Comparison of ENCODE assay signal across 11 cellular contexts in the genomic region with DNA sequence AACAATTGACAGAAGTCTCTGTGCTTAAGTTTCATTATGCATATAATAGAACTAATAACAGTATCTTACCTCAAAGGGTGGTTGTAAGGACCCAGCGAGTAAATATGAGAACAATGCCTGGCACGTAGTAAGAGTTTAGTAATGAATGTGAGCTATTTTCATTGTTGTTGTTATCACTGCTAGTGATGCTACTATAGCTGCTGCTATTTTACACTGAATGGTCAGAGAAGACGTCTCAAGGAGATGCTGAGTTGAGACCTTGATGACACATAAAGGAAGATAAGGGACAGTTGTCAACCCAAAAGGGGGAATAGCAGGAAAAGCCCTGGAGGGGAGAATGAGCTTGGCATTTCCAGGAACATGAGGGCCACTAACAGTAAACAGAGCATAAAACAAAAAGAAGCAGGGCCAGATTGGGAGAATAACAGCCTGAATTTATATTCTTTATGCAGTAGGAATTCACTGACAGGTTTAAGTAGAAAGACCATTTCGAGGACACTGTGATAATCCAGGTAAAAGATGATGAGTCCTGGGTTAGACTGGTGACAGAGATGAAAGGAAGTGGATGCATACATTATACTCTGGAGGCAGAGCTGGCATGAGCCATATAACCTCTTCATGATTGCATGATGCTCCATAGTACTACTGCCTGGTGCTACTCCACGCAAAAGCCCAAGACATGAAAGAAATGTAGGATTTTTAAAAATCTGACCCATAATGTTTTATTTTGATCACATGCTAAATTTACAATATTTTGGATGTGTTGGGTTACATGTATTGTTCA. TPM values are rescaled to one million over a fixed set of nuclear protein-coding genes. Genes with fewer than 3 reads are reported as not detected.
DNase-seq lines count a peak whose midpoint lies in the region; ATAC-seq and TF ChIP-seq lines count a peak whose summit lies in the region.
"Had no signal": no experiment of that assay in that cellular context is flagged by ENCODE, and none has a peak within 500 bp of the region (broad histone marks: within the 10 kb centered on the region; RNA-seq: fewer than 3 reads in every experiment).

No MANE protein-coding gene starts in this region.

- POLR2A ChIA-PET in T-cell (lab: Charles Lee): interaction anchor here (0.5 to 1.1 kb wide), 5 partner anchors 22 to 118 kb away, joined by 3 to 6 read pairs (median 4); partner anchors contain the start of gene ATP8A1 (in 1 of the 2)

- H3K4me2 ChIP-seq in GM23338: no peak overlapping the region

- DNase-seq in dorsolateral prefrontal cortex (no peak), foreskin keratinocyte (no peak), T-cell (no peak), AML-193 (lab: John Stamatoyannopoulos, UW) (no peak), GM23338 (ENCODE audit: low spot score) (no peak)
- DNase-seq: DMS79 treated with DMSO at 0.1 percent for 48 hours, SHP77 had no signal

- no peaks in the 10 kb centered on the region for H3F3A ChIP-seq in GM23338 (replicated peaks; ENCODE audit: low read depth)

- H3K27me3 Mint-ChIP-seq in T-cell (no peaks in the 10 kb centered on the region), GM23338 (ENCODE audit: insufficient read depth, low read depth, poor library complexity) (no peaks in the 10 kb centered on the region)

- H3K27ac Mint-ChIP-seq in T-cell (no peak overlapping the region), GM23338 (no peak overlapping the region)

- intact Hi-C loops in dorsolateral prefrontal cortex (cut with DNase I): no loop called here

- ATAC-seq in GM18508 (IDR thresholded peaks at IDR 0.05; ENCODE audit: insufficient read depth, unreplicated experiment): peak; percentile 54
- peak; percentile 50 for ATAC-seq in GM19468 (IDR thresholded peaks at IDR 0.05; ENCODE audit: extremely low read depth, unreplicated experiment)
- peak; percentile 59 for ATAC-seq in HG03066 (IDR thresholded peaks at IDR 0.05; ENCODE audit: low read depth, unreplicated experiment)
- ATAC-seq in foreskin keratinocyte: no peak
- no peak for ATAC-seq in T-cell (replicated peaks in 1 of 4)
- no peak for ATAC-seq in GM23338

- no peaks in the 10 kb centered on the region for H3K36me3 ChIP-seq in GM23338 (ENCODE audit: insufficient read depth)

- H3K4me3 Mint-ChIP-seq in T-cell (no peak overlapping the region), GM23338 (no peak overlapping the region)
- H3K4me3 Mint-ChIP-seq: neural crest cell had no signal

- CTCF ChIA-PET in T-cell (lab: Charles Lee): interaction anchor here in 1 of 2 donors (0.9 kb wide), 1 partner anchor 9 kb away, joined by 3 read pairs; no protein-coding TSS in a partner anchor

- H3K27ac ChIP-seq in dorsolateral prefrontal cortex: peak overlapping the region in 54 of 59 donors; percentile 2 to 91 (median 56)
- no peak overlapping the region for H3K27ac ChIP-seq in foreskin keratinocyte
- H3K27ac ChIP-seq in GM23338 (ENCODE audit: low read depth): no peak overlapping the region

- H3K9me2 ChIP-seq in GM23338 (ENCODE audit: insufficient read depth): no peaks in the 10 kb centered on the region; the same call in 1 of the 2 replicates

- H3K4me3 ChIP-seq in dorsolateral prefrontal cortex: peak overlapping the region in 6 of 59 donors; percentile 2 to 22 (median 6)
- no peak overlapping the region for H3K4me3 ChIP-seq in GM23338

- H3K36me3 Mint-ChIP-seq in T-cell (peaks cover 4% of the 10 kb centered on the region), GM23338 (ENCODE audit: low read depth) (no peaks in the 10 kb centered on the region)

- TF ChIP-seq CTCF in dorsolateral prefrontal cortex (IDR thresholded peaks at IDR 0.05 in 54 of 56, conservative IDR thresholded peaks at IDR 0.05 in 2 of 56; ENCODE audit: low read depth in 1 of 56, partially characterized antibody in 56 of 56) (no peak), foreskin keratinocyte (conservative IDR thresholded peaks at IDR 0.05) (no peak), GM23338 (conservative IDR thresholded peaks at IDR 0.05; ENCODE audit: low read depth in 2 of 2) (no peak)

- no peaks in the 10 kb centered on the region; the same call in 1 of the 2 replicates for H3K79me2 ChIP-seq in GM23338 (replicated peaks; ENCODE audit: insufficient read depth)

- H3K4me1 Mint-ChIP-seq in T-cell (peaks cover 80 to 92% (median 84%) of the 10 kb centered on the region in 3 donors), GM23338 (peaks cover 3% of the 10 kb centered on the region)

- no peaks in the 10 kb centered on the region for H3K27me3 ChIP-seq in dorsolateral prefrontal cortex
- H3K27me3 ChIP-seq in foreskin keratinocyte: no peaks in the 10 kb centered on the region
- H3K27me3 ChIP-seq in GM23338 (ENCODE audit: insufficient read depth): no peaks in the 10 kb centered on the region

- H3K9me3 Mint-ChIP-seq in T-cell (no peaks in the 10 kb centered on the region), GM23338 (no peaks in the 10 kb centered on the region)

- H4K20me1 ChIP-seq in GM23338 (replicated peaks; ENCODE audit: insufficient read depth): 0 out of 2 replicates have a peak, but pooled peaks cover 6% of the 10 kb centered on the region

- H2AFZ ChIP-seq in GM23338: no peak overlapping the region

- no peaks in the 10 kb centered on the region for H3K4me1 ChIP-seq in foreskin keratinocyte
- H3K4me1 ChIP-seq in GM23338 (ENCODE audit: insufficient read depth): no peaks in the 10 kb centered on the region

TF ChIP-seq in GM23338, 12 proteins besides CTCF, POLR2A, EP300 and RAD21 (continues in another document):
- TF ChIP-seq, protein P1, sequence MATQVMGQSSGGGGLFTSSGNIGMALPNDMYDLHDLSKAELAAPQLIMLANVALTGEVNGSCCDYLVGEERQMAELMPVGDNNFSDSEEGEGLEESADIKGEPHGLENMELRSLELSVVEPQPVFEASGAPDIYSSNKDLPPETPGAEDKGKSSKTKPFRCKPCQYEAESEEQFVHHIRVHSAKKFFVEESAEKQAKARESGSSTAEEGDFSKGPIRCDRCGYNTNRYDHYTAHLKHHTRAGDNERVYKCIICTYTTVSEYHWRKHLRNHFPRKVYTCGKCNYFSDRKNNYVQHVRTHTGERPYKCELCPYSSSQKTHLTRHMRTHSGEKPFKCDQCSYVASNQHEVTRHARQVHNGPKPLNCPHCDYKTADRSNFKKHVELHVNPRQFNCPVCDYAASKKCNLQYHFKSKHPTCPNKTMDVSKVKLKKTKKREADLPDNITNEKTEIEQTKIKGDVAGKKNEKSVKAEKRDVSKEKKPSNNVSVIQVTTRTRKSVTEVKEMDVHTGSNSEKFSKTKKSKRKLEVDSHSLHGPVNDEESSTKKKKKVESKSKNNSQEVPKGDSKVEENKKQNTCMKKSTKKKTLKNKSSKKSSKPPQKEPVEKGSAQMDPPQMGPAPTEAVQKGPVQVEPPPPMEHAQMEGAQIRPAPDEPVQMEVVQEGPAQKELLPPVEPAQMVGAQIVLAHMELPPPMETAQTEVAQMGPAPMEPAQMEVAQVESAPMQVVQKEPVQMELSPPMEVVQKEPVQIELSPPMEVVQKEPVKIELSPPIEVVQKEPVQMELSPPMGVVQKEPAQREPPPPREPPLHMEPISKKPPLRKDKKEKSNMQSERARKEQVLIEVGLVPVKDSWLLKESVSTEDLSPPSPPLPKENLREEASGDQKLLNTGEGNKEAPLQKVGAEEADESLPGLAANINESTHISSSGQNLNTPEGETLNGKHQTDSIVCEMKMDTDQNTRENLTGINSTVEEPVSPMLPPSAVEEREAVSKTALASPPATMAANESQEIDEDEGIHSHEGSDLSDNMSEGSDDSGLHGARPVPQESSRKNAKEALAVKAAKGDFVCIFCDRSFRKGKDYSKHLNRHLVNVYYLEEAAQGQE (IDR thresholded peaks at IDR 0.05; ENCODE audit: unreplicated experiment): no peak
- TF ChIP-seq ZNF114 (CRISPR knock-in tag; IDR thresholded peaks at IDR 0.05) (no peak), POLR2AphosphoS5 (IDR thresholded peaks at IDR 0.05; ENCODE audit: low read depth) (no peak), CREB1 (CRISPR knock-in tag; IDR thresholded peaks at IDR 0.05; ENCODE audit: low read depth) (no peak), STAT1 (IDR thresholded peaks at IDR 0.05; ENCODE audit: unreplicated experiment) (no peak), ZNF331 (CRISPR knock-in tag; IDR thresholded peaks at IDR 0.05; ENCODE audit: low read depth) (no peak), EZH2 (IDR thresholded peaks at IDR 0.05; ENCODE audit: low read depth, unreplicated experiment) (no peak), EZH2phosphoT487 (IDR thresholded peaks at IDR 0.05; ENCODE audit: unreplicated experiment) (no peak)
- TF ChIP-seq, protein P2, sequence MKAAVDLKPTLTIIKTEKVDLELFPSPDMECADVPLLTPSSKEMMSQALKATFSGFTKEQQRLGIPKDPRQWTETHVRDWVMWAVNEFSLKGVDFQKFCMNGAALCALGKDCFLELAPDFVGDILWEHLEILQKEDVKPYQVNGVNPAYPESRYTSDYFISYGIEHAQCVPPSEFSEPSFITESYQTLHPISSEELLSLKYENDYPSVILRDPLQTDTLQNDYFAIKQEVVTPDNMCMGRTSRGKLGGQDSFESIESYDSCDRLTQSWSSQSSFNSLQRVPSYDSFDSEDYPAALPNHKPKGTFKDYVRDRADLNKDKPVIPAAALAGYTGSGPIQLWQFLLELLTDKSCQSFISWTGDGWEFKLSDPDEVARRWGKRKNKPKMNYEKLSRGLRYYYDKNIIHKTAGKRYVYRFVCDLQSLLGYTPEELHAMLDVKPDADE (IDR thresholded peaks at IDR 0.05): no peak

RNA-seq across cellular contexts. Expression of gene ATP8A1, which starts 23.1 kb away (rescaled TPM):
- total RNA-seq in dorsolateral prefrontal cortex (100 to 1,000 TPM in 119 of 120 experiments, 10 to 100 TPM in 1; 78.1 to 308 (median 175) TPM), foreskin keratinocyte (0.14 and 0.20 TPM in 2 replicates), T-cell (10 to 100 TPM; 33.7 to 73.2 (median 47.8) TPM)
- polyA plus RNA-seq in foreskin keratinocyte (0.02 TPM in 1 of 2 replicates, not detected in the other), GM23338 (2016; fragmentation: Nextera tagmentation; extraction: Ambion mirVana) (6.8 and 6.9 TPM in 2 replicates)
- total RNA-seq in GM23338 (2014; rRNA removed; shearing (Covaris generic)): 28.7 and 66.3 TPM in 2 replicates

Comparison
In these comparisons a context has a peak if more than half of its experiments do, and no peak if none do; other contexts are left out.
1. ATAC-seq: peak in GM18508 (single experiment), GM19468 (single experiment) and HG03066 (single experiment); none in foreskin keratinocyte (single experiment), T-cell (0 of 4) and GM23338 (single experiment).
2. H3K27ac ChIP-seq: peak in dorsolateral prefrontal cortex (54 of 59); none in foreskin keratinocyte (single experiment) and GM23338 (single experiment).
3. RNA of gene ATP8A1, which starts 23.1 kb away (total RNA-seq): 78.1 to 308 TPM in dorsolateral prefrontal cortex, 28.7 to 66.3 TPM in GM23338 and 33.7 to 73.2 TPM in T-cell; 0.14 to 0.20 TPM in foreskin keratinocyte; every median in the first group is over 10 times any median in the second.